1 cellular context compared by ENCODE assay signal in the genomic region with DNA sequence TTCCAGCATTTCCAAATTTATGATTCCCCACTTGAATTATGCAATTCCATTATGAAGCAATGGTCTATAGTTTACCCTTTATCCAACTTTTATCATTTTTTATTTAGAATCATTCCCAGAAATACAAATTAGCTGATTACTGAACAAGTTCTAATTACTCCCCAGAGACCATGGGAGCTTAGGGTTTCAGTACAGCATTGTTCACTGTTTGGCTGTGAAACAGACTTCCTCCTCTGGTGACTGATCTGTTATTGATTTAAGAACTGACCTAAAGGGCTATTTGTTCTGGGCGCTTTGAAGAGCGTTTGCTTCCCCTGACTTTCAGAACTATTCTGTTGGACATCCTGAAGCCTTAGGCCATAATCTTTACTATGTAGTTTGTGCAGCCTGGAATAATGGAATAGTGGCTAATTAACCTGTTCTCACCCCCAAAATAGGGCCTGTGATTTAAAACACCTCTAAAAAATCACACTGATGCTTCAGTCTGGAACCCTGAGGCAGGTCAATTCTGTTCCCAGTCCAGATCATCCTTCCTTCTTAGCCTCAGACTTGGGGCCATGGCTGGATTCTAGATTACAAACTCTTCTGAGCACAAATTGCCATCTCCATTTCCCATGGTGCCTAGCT.
TF ChIP-seq lines count a peak whose summit lies in the region.

No MANE protein-coding gene starts in this region.

TF ChIP-seq in HepG2, 621 proteins besides CTCF, POLR2A, EP300 and RAD21 (continued from another document and continues in another):
- TF ChIP-seq, protein P1, sequence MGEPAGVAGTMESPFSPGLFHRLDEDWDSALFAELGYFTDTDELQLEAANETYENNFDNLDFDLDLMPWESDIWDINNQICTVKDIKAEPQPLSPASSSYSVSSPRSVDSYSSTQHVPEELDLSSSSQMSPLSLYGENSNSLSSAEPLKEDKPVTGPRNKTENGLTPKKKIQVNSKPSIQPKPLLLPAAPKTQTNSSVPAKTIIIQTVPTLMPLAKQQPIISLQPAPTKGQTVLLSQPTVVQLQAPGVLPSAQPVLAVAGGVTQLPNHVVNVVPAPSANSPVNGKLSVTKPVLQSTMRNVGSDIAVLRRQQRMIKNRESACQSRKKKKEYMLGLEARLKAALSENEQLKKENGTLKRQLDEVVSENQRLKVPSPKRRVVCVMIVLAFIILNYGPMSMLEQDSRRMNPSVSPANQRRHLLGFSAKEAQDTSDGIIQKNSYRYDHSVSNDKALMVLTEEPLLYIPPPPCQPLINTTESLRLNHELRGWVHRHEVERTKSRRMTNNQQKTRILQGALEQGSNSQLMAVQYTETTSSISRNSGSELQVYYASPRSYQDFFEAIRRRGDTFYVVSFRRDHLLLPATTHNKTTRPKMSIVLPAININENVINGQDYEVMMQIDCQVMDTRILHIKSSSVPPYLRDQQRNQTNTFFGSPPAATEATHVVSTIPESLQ (CRISPR knock-in tag; conservative IDR thresholded peaks at IDR 0.05) = no peak
- TF ChIP-seq GABPA (IDR thresholded peaks at IDR 0.05; ENCODE audit: low read depth, low read length) (no peak), GABPA (CRISPR knock-in tag; IDR thresholded peaks at IDR 0.05; ENCODE audit: low read depth) (no peak), POLR2G (IDR thresholded peaks at IDR 0.05; ENCODE audit: low read depth, low read length) (no peak), HIVEP1 (CRISPR knock-in tag; IDR thresholded peaks at IDR 0.05) (no peak), CBX1 (IDR thresholded peaks at IDR 0.05; ENCODE audit: low read depth) (no peak), KDM6A (CRISPR knock-in tag; IDR thresholded peaks at IDR 0.05; ENCODE audit: low read depth) (peak; percentile 58; the same call in 1 of the 2 replicates), PAWR (CRISPR knock-in tag; IDR thresholded peaks at IDR 0.05; ENCODE audit: borderline replicate concordance) (no peak), SNAI1 (CRISPR knock-in tag; IDR thresholded peaks at IDR 0.05; ENCODE audit: borderline replicate concordance) (no peak), TCF7 (IDR thresholded peaks at IDR 0.05; ENCODE audit: low read depth) (peak; percentile 95), ZNF251 (CRISPR knock-in tag; IDR thresholded peaks at IDR 0.05) (no peak), DPF2 (CRISPR knock-in tag; IDR thresholded peaks at IDR 0.05; ENCODE audit: borderline replicate concordance, low read depth) (peak; percentile 86), HOXA7 (CRISPR knock-in tag; IDR thresholded peaks at IDR 0.05) (no peak), SIX1 (CRISPR knock-in tag; IDR thresholded peaks at IDR 0.05; ENCODE audit: borderline replicate concordance) (peak; percentile 71; the same call in 1 of the 2 replicates), THAP11 (CRISPR knock-in tag; IDR thresholded peaks at IDR 0.05) (0 out of 2 replicates have a peak, but pooled peaks have one; percentile 17), TOPORS (CRISPR knock-in tag; IDR thresholded peaks at IDR 0.05) (no peak), RXRA (CRISPR knock-in tag; IDR thresholded peaks at IDR 0.05) (no peak; the same call in 1 of the 2 replicates), ATM (IDR thresholded peaks at IDR 0.05; ENCODE audit: borderline replicate concordance) (no peak), RFX1 (IDR thresholded peaks at IDR 0.05) (no peak), ZNF678 (CRISPR knock-in tag; IDR thresholded peaks at IDR 0.05) (no peak), AGO1 (IDR thresholded peaks at IDR 0.05; ENCODE audit: low read depth, low read length, poor library complexity, severe bottlenecking) (no peak), ZNF264 (CRISPR knock-in tag; IDR thresholded peaks at IDR 0.05) (0 out of 2 replicates have a peak, but pooled peaks have one; percentile 29), SIN3A (IDR thresholded peaks at IDR 0.05; ENCODE audit: borderline replicate concordance, low read depth, low read length) (no peak), KLF12 (CRISPR knock-in tag; IDR thresholded peaks at IDR 0.05; ENCODE audit: borderline replicate concordance) (no peak), ZNF773 (CRISPR knock-in tag; IDR thresholded peaks at IDR 0.05; ENCODE audit: borderline replicate concordance) (no peak), SUZ12 (IDR thresholded peaks at IDR 0.05; ENCODE audit: low read depth, low read length) (no peak), ZNF136 (CRISPR knock-in tag; IDR thresholded peaks at IDR 0.05; ENCODE audit: low read depth) (no peak), ZNF780A (CRISPR knock-in tag; IDR thresholded peaks at IDR 0.05) (no peak), FOSL2 (CRISPR knock-in tag; IDR thresholded peaks at IDR 0.05) (peak; percentile 66), ZNF746 (CRISPR knock-in tag; IDR thresholded peaks at IDR 0.05) (no peak), FOXC1 (CRISPR knock-in tag; IDR thresholded peaks at IDR 0.05; ENCODE audit: borderline replicate concordance) (no peak), ZNF749 (CRISPR knock-in tag; IDR thresholded peaks at IDR 0.05; ENCODE audit: borderline replicate concordance) (no peak), TP53 (CRISPR knock-in tag; conservative IDR thresholded peaks at IDR 0.05) (no peak), ZNF878 (CRISPR knock-in tag; IDR thresholded peaks at IDR 0.05) (no peak), SOX6 (IDR thresholded peaks at IDR 0.05) (no peak), SOX6 (CRISPR knock-in tag; IDR thresholded peaks at IDR 0.05) (peak; percentile 93), ZNF138 (CRISPR knock-in tag; IDR thresholded peaks at IDR 0.05; ENCODE audit: low read depth) (no peak), TAF15 (IDR thresholded peaks at IDR 0.05; ENCODE audit: low read depth, low read length, poor library complexity, severe bottlenecking) (no peak)
- TF ChIP-seq, protein P2, sequence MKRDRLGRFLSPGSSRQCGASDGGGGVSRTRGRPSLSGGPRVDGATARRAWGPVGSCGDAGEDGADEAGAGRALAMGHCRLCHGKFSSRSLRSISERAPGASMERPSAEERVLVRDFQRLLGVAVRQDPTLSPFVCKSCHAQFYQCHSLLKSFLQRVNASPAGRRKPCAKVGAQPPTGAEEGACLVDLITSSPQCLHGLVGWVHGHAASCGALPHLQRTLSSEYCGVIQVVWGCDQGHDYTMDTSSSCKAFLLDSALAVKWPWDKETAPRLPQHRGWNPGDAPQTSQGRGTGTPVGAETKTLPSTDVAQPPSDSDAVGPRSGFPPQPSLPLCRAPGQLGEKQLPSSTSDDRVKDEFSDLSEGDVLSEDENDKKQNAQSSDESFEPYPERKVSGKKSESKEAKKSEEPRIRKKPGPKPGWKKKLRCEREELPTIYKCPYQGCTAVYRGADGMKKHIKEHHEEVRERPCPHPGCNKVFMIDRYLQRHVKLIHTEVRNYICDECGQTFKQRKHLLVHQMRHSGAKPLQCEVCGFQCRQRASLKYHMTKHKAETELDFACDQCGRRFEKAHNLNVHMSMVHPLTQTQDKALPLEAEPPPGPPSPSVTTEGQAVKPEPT (CRISPR knock-in tag; IDR thresholded peaks at IDR 0.05; ENCODE audit: low read depth) = no peak
- TF ChIP-seq, protein P3, sequence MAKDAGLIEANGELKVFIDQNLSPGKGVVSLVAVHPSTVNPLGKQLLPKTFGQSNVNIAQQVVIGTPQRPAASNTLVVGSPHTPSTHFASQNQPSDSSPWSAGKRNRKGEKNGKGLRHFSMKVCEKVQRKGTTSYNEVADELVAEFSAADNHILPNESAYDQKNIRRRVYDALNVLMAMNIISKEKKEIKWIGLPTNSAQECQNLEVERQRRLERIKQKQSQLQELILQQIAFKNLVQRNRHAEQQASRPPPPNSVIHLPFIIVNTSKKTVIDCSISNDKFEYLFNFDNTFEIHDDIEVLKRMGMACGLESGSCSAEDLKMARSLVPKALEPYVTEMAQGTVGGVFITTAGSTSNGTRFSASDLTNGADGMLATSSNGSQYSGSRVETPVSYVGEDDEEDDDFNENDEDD (CRISPR knock-in tag; IDR thresholded peaks at IDR 0.05; ENCODE audit: borderline replicate concordance) = no peak
- TF ChIP-seq, protein P4, sequence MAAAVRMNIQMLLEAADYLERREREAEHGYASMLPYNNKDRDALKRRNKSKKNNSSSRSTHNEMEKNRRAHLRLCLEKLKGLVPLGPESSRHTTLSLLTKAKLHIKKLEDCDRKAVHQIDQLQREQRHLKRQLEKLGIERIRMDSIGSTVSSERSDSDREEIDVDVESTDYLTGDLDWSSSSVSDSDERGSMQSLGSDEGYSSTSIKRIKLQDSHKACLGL (CRISPR knock-in tag; IDR thresholded peaks at IDR 0.05) = no peak
- TF ChIP-seq, protein P5, sequence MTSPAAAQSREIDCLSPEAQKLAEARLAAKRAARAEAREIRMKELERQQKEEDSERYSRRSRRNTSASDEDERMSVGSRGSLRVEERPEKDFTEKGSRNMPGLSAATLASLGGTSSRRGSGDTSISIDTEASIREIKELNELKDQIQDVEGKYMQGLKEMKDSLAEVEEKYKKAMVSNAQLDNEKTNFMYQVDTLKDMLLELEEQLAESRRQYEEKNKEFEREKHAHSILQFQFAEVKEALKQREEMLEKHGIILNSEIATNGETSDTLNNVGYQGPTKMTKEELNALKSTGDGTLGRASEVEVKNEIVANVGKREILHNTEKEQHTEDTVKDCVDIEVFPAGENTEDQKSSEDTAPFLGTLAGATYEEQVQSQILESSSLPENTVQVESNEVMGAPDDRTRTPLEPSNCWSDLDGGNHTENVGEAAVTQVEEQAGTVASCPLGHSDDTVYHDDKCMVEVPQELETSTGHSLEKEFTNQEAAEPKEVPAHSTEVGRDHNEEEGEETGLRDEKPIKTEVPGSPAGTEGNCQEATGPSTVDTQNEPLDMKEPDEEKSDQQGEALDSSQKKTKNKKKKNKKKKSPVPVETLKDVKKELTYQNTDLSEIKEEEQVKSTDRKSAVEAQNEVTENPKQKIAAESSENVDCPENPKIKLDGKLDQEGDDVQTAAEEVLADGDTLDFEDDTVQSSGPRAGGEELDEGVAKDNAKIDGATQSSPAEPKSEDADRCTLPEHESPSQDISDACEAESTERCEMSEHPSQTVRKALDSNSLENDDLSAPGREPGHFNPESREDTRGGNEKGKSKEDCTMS (CRISPR knock-in tag; conservative IDR thresholded peaks at IDR 0.05) = no peak
- TF ChIP-seq, protein P6, sequence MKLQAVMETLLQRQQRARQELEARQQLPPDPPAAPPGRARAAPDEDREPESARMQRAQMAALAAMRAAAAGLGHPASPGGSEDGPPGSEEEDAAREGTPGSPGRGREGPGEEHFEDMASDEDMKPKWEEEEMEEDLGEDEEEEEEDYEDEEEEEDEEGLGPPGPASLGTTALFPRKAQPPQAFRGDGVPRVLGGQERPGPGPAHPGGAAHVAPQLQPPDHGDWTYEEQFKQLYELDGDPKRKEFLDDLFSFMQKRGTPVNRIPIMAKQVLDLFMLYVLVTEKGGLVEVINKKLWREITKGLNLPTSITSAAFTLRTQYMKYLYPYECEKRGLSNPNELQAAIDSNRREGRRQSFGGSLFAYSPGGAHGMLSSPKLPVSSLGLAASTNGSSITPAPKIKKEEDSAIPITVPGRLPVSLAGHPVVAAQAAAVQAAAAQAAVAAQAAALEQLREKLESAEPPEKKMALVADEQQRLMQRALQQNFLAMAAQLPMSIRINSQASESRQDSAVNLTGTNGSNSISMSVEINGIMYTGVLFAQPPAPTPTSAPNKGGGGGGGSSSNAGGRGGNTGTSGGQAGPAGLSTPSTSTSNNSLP (IDR thresholded peaks at IDR 0.05; ENCODE audit: low read depth, low read length) = no peak; the same call in 1 of the 2 replicates
- TF ChIP-seq, protein P7, sequence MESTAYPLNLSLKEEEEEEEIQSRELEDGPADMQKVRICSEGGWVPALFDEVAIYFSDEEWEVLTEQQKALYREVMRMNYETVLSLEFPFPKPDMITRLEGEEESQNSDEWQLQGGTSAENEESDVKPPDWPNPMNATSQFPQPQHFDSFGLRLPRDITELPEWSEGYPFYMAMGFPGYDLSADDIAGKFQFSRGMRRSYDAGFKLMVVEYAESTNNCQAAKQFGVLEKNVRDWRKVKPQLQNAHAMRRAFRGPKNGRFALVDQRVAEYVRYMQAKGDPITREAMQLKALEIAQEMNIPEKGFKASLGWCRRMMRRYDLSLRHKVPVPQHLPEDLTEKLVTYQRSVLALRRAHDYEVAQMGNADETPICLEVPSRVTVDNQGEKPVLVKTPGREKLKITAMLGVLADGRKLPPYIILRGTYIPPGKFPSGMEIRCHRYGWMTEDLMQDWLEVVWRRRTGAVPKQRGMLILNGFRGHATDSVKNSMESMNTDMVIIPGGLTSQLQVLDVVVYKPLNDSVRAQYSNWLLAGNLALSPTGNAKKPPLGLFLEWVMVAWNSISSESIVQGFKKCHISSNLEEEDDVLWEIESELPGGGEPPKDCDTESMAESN (CRISPR knock-in tag; conservative IDR thresholded peaks at IDR 0.05) = no peak
- TF ChIP-seq, protein P8, sequence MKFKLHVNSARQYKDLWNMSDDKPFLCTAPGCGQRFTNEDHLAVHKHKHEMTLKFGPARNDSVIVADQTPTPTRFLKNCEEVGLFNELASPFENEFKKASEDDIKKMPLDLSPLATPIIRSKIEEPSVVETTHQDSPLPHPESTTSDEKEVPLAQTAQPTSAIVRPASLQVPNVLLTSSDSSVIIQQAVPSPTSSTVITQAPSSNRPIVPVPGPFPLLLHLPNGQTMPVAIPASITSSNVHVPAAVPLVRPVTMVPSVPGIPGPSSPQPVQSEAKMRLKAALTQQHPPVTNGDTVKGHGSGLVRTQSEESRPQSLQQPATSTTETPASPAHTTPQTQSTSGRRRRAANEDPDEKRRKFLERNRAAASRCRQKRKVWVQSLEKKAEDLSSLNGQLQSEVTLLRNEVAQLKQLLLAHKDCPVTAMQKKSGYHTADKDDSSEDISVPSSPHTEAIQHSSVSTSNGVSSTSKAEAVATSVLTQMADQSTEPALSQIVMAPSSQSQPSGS (CRISPR knock-in tag; IDR thresholded peaks at IDR 0.05) = peak; percentile 59; the same call in 1 of the 2 replicates
- TF ChIP-seq, protein P9, sequence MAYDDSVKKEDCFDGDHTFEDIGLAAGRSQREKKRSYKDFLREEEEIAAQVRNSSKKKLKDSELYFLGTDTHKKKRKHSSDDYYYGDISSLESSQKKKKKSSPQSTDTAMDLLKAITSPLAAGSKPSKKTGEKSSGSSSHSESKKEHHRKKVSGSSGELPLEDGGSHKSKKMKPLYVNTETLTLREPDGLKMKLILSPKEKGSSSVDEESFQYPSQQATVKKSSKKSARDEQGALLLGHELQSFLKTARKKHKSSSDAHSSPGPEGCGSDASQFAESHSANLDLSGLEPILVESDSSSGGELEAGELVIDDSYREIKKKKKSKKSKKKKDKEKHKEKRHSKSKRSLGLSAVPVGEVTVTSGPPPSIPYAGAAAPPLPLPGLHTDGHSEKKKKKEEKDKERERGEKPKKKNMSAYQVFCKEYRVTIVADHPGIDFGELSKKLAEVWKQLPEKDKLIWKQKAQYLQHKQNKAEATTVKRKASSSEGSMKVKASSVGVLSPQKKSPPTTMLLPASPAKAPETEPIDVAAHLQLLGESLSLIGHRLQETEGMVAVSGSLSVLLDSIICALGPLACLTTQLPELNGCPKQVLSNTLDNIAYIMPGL (CRISPR knock-in tag; IDR thresholded peaks at IDR 0.05; ENCODE audit: borderline replicate concordance in 1 of 2, low read depth in 1 of 2) = 0 out of 4 replicates have a peak, but pooled peaks of 1 of the 2 experiments have one; percentile 38
- TF ChIP-seq, protein P10, sequence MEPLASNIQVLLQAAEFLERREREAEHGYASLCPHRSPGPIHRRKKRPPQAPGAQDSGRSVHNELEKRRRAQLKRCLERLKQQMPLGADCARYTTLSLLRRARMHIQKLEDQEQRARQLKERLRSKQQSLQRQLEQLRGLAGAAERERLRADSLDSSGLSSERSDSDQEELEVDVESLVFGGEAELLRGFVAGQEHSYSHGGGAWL (CRISPR knock-in tag; IDR thresholded peaks at IDR 0.05) = no peak
- TF ChIP-seq, protein P11, sequence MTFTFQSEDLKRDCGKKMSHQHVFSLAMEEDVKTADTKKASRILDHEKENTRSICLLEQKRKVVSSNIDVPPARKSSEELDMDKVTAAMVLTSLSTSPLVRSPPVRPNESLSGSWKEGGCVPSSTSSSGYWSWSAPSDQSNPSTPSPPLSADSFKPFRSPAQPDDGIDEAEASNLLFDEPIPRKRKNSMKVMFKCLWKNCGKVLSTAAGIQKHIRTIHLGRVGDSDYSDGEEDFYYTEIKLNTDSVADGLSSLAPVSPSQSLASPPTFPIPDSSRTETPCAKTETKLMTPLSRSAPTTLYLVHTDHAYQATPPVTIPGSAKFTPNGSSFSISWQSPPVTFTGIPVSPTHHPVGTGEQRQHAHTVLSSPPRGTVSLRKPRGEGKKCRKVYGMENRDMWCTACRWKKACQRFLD (CRISPR knock-in tag; IDR thresholded peaks at IDR 0.05; ENCODE audit: borderline replicate concordance) = no peak
